ENCODE assay signal across 1 cellular context in genomic region chr10:13637303-13637856, GRCh38.
TF ChIP-seq lines count a peak whose summit lies in the region.

No MANE protein-coding gene starts in this region.

TF ChIP-seq in GM12878, 131 proteins besides CTCF, POLR2A, EP300 and RAD21:
- TF ChIP-seq POU2F2 (IDR thresholded peaks at IDR 0.05; ENCODE audit: borderline replicate concordance, low read depth, low read length) = peak; percentile 62; the same call in 1 of the 3 replicates
- TF ChIP-seq CREM (IDR thresholded peaks at IDR 0.05; ENCODE audit: low read depth) = no peak
- TF ChIP-seq IRF4 (IDR thresholded peaks at IDR 0.05; ENCODE audit: low read depth, low read length) = peak; percentile 61; the same call in 1 of the 2 replicates
- TF ChIP-seq RUNX3 (IDR thresholded peaks at IDR 0.05; ENCODE audit: low read length) = peak; percentile 62
- TF ChIP-seq ZBTB40 (IDR thresholded peaks at IDR 0.05; ENCODE audit: borderline replicate concordance) = no peak
- TF ChIP-seq ATF7 (IDR thresholded peaks at IDR 0.05; ENCODE audit: low read depth) = peak; percentile 45; the same call in 1 of the 2 replicates
- 0 out of 2 replicates have a peak, but pooled peaks have one; percentile 17 for TF ChIP-seq JUNB (IDR thresholded peaks at IDR 0.05)
- TF ChIP-seq E2F4 (IDR thresholded peaks at IDR 0.05; ENCODE audit: low read depth, low read length) = no peak
- TF ChIP-seq WRNIP1 (IDR thresholded peaks at IDR 0.05; ENCODE audit: borderline replicate concordance, low read depth, low read length) = no peak
